In genomic region chr5:1503301-1504243, GRCh38 we compare ENCODE assay signal across 8 cellular contexts. TPM values are rescaled to one million over a fixed set of nuclear protein-coding genes. Genes with fewer than 3 reads are reported as not detected.
DNase-seq lines count a peak whose midpoint lies in the region; ATAC-seq lines count a peak whose summit lies in the region.

No MANE protein-coding gene starts in this region.

- H3K27ac Mint-ChIP-seq in naive thymus-derived CD4-positive, alpha-beta T cell = peak overlapping the region in 8 of 9 donors; percentile 1 to 79 (median 46)

- no peaks in the 10 kb centered on the region for H3K27me3 Mint-ChIP-seq in naive thymus-derived CD4-positive, alpha-beta T cell

- peaks cover 0 to 20% (median 0%) of the 10 kb centered on the region in 5 donors for H3K36me3 Mint-ChIP-seq in naive thymus-derived CD4-positive, alpha-beta T cell

- peaks cover 15 to 43% (median 37%) of the 10 kb centered on the region in 7 donors for H3K4me1 Mint-ChIP-seq in naive thymus-derived CD4-positive, alpha-beta T cell

- intact Hi-C loops in naive thymus-derived CD4-positive, alpha-beta T cell (cut with micrococcal nuclease) = no loop called here

- peaks cover 6 to 33% of the 10 kb centered on the region in 2 donors for H3K4me1 ChIP-seq in naive thymus-derived CD4-positive, alpha-beta T cell (ENCODE audit: control insufficient read depth in 2 of 2, insufficient read depth in 2 of 2, low read length in 2 of 2)

- no peak overlapping the region for H3K4me3 ChIP-seq in naive thymus-derived CD4-positive, alpha-beta T cell (ENCODE audit: low read length)

- no peaks in the 10 kb centered on the region for H3K9me3 ChIP-seq in naive thymus-derived CD4-positive, alpha-beta T cell (ENCODE audit: control insufficient read depth in 2 of 3, low read length in 3 of 3)

- H3K4me3 Mint-ChIP-seq in naive thymus-derived CD4-positive, alpha-beta T cell = peak overlapping the region in 9 of 10 donors; percentile 53 to 84 (median 66)

- no peaks in the 10 kb centered on the region for H3K9me3 Mint-ChIP-seq in naive thymus-derived CD4-positive, alpha-beta T cell

- ATAC-seq in GM18907 (IDR thresholded peaks at IDR 0.05; ENCODE audit: unreplicated experiment) (peak; percentile 29), HG03139 (IDR thresholded peaks at IDR 0.05; ENCODE audit: unreplicated experiment) (peak; percentile 31)
- peak; percentile 53 for ATAC-seq in naive thymus-derived CD4-positive, alpha-beta T cell

- H3K36me3 ChIP-seq in naive thymus-derived CD4-positive, alpha-beta T cell (ENCODE audit: control insufficient read depth in 2 of 3, insufficient read depth in 3 of 3, low read length in 3 of 3) = peaks cover 0 to 19% (median 0%) of the 10 kb centered on the region in 3 experiments

- CTCF ChIA-PET in naive thymus-derived CD4-positive, alpha-beta T cell (lab: Charles Lee) = no interaction called here

- H3K27ac ChIP-seq in naive thymus-derived CD4-positive, alpha-beta T cell (ENCODE audit: low read depth, low read length) = no peak overlapping the region

- no peaks in the 10 kb centered on the region for H3K27me3 ChIP-seq in naive thymus-derived CD4-positive, alpha-beta T cell (ENCODE audit: control insufficient read depth in 2 of 2, insufficient read depth in 2 of 2, low read length in 2 of 2)

- POLR2A ChIA-PET in naive thymus-derived CD4-positive, alpha-beta T cell (lab: Charles Lee) = interaction anchor here (0.8 kb wide), 1 partner anchor 118 kb away, joined by 3 read pairs; no protein-coding TSS in a partner anchor

- DNase-seq in amniotic epithelial cell (ENCODE audit: low read depth) (peak; percentile 33), DMS53 treated with DMSO at 0.1 percent for 48 hours (lab: John Stamatoyannopoulos, UW; ENCODE audit: unreplicated experiment) (no peak), NCI-H1694 (lab: John Stamatoyannopoulos, UW) (no peak), HK-2 (ENCODE audit: unreplicated experiment) (no peak), NCI-H187 (lab: John Stamatoyannopoulos, UW) (no peak)
- peak in 2 of 9 donors; percentile 14 to 25 for DNase-seq in naive thymus-derived CD4-positive, alpha-beta T cell

RNA-seq across cellular contexts. Expression of gene LPCAT1, which starts 20.2 kb away (rescaled TPM):
- 10 to 100 TPM; 29.4 to 89.4 (median 49.7) TPM for total RNA-seq in naive thymus-derived CD4-positive, alpha-beta T cell
- 10 to 100 TPM in 1 of 2 donors, 1 to 10 TPM in 1; 9.9 to 23.5 TPM for polyA plus RNA-seq in naive thymus-derived CD4-positive, alpha-beta T cell

RNA-seq across cellular contexts. Expression of gene SLC6A3, which starts 58.3 kb away (rescaled TPM):
- total RNA-seq in naive thymus-derived CD4-positive, alpha-beta T cell = under 1 TPM in 1 of 5 experiments, not detected in 4; 0.07 TPM
- not detected for polyA plus RNA-seq in naive thymus-derived CD4-positive, alpha-beta T cell
